1 cellular context compared by ENCODE assay signal in genomic region chr5:90658620-90659019, GRCh38.
TF ChIP-seq lines count a peak whose summit lies in the region.

No MANE protein-coding gene starts in this region.

TF ChIP-seq in H1, 55 proteins besides CTCF, POLR2A, EP300 and RAD21:
- TF ChIP-seq USF2 (IDR thresholded peaks at IDR 0.05; ENCODE audit: low read length) (no peak), EZH2 (IDR thresholded peaks at IDR 0.05; ENCODE audit: low read depth, low read length, severe bottlenecking) (no peak), RNF2 (IDR thresholded peaks at IDR 0.05; ENCODE audit: borderline replicate concordance, low read depth, low read length, missing control alignments, poor library complexity, severe bottlenecking) (no peak), SP4 (IDR thresholded peaks at IDR 0.05; ENCODE audit: low read length) (no peak), NRF1 (IDR thresholded peaks at IDR 0.05; ENCODE audit: low read depth, low read length) (no peak), CEBPB (IDR thresholded peaks at IDR 0.05; ENCODE audit: low read depth, low read length) (no peak), CBX8 (IDR thresholded peaks at IDR 0.05; ENCODE audit: borderline replicate concordance, low read depth, low read length) (no peak), BRCA1 (IDR thresholded peaks at IDR 0.05; ENCODE audit: low read depth, low read length) (no peak), JUND (IDR thresholded peaks at IDR 0.05; ENCODE audit: low read length) (no peak), SP2 (IDR thresholded peaks at IDR 0.05; ENCODE audit: low read length) (no peak)
